In genomic region chr1:15159166-15159555, GRCh38 we compare ENCODE assay signal across 2 cellular contexts.
TF ChIP-seq lines count a peak whose summit lies in the region.

No MANE protein-coding gene starts in this region.

TF ChIP-seq in A549, 52 proteins besides CTCF, POLR2A, EP300 and RAD21 (continued from another document):
- TF ChIP-seq, protein P1, sequence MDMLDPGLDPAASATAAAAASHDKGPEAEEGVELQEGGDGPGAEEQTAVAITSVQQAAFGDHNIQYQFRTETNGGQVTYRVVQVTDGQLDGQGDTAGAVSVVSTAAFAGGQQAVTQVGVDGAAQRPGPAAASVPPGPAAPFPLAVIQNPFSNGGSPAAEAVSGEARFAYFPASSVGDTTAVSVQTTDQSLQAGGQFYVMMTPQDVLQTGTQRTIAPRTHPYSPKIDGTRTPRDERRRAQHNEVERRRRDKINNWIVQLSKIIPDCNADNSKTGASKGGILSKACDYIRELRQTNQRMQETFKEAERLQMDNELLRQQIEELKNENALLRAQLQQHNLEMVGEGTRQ (IDR thresholded peaks at IDR 0.05) = no peak
TF ChIP-seq in A549: peak in this region for 1.

TF ChIP-seq in endothelial cell of umbilical vein, 7 proteins besides CTCF, POLR2A, EP300 and RAD21 (continued from another document):
- no peak for TF ChIP-seq GATA2 (IDR thresholded peaks at IDR 0.05; ENCODE audit: insufficient read depth, insufficient read length, low read depth, low read length)
- TF ChIP-seq EZH2 (IDR thresholded peaks at IDR 0.05; ENCODE audit: borderline replicate concordance, low read depth, low read length, severe bottlenecking) = no peak
- no peak for TF ChIP-seq MYC (IDR thresholded peaks at IDR 0.05; ENCODE audit: low read depth, low read length)
- no peak for TF ChIP-seq JUN (IDR thresholded peaks at IDR 0.05; ENCODE audit: borderline replicate concordance, insufficient read depth, insufficient read length, low read depth)
